11 cellular contexts compared by ENCODE assay signal in genomic region chr13:111031531-111031961, GRCh38.
DNase-seq lines count a peak whose midpoint lies in the region; ATAC-seq and TF ChIP-seq lines count a peak whose summit lies in the region.
"Had no signal": no experiment of that assay in that cellular context is flagged by ENCODE, and none has a peak within 500 bp of the region (broad histone marks: within the 10 kb centered on the region; RNA-seq: fewer than 3 reads in every experiment).

No MANE protein-coding gene starts in this region.

- H4K5ac ChIP-seq in mesendoderm (ENCODE audit: low read length) = no peak overlapping the region

- no peak overlapping the region for H4K8ac ChIP-seq in mesendoderm (ENCODE audit: low read depth, low read length)

- no peak overlapping the region for H3K27ac Mint-ChIP-seq in activated naive CD8-positive, alpha-beta T cell treated with anti-CD3 and anti-CD28 coated beads, Interleukin-2, amount 50 U/mL, for 24 hours
- H3K27ac Mint-ChIP-seq in activated naive CD8-positive, alpha-beta T cell treated with anti-CD3 and anti-CD28 coated beads for 36 hours = no peak overlapping the region
- peak overlapping the region; percentile 69 for H3K27ac Mint-ChIP-seq in chondrocyte (ENCODE audit: unreplicated experiment)
- peak overlapping the region; percentile 90 for H3K27ac Mint-ChIP-seq in stimulated activated effector memory CD8-positive, alpha-beta T cell treated with anti-CD3 and anti-CD28 coated beads, Interleukin-12 subunit alpha, Interleukin-12 subunit beta, amount 100 ng/mL, for 72 hours

- peak; percentile 60 for ATAC-seq in activated naive CD8-positive, alpha-beta T cell treated with anti-CD3 and anti-CD28 coated beads, Interleukin-2, amount 50 U/mL, for 24 hours
- peak; percentile 91 for ATAC-seq in stimulated activated effector memory CD8-positive, alpha-beta T cell treated with anti-CD3 and anti-CD28 coated beads, Interleukin-12 subunit alpha, Interleukin-12 subunit beta, amount 100 ng/mL, for 72 hours

- no peak overlapping the region for H3K4ac ChIP-seq in mesendoderm (ENCODE audit: low read depth, low read length)

- H3K36me3 ChIP-seq in mesendoderm (ENCODE audit: control insufficient read depth, insufficient read depth, low read length) = no peaks in the 10 kb centered on the region

- H3K4me2 ChIP-seq in mesendoderm (ENCODE audit: low read length) = no peak overlapping the region

- H3K18ac ChIP-seq in mesendoderm (ENCODE audit: low read length) = no peak overlapping the region

- WGBS in mesendoderm (ENCODE audit: extremely low coverage, insufficient coverage, low lambda C conversion rate) = no CpG with 5 or more reads among the region's 8 CpGs

- H2BK15ac ChIP-seq in mesendoderm (replicated peaks; ENCODE audit: low read depth) = no peak overlapping the region

- H3K79me2 ChIP-seq in mesendoderm (ENCODE audit: control insufficient read depth, insufficient read depth, low read length) = no peaks in the 10 kb centered on the region

- no peak overlapping the region for H3K23ac ChIP-seq in mesendoderm (ENCODE audit: low read length)

- no peaks in the 10 kb centered on the region for H3K9me3 Mint-ChIP-seq in activated naive CD8-positive, alpha-beta T cell treated with anti-CD3 and anti-CD28 coated beads, Interleukin-2, amount 50 U/mL, for 24 hours
- H3K9me3 Mint-ChIP-seq in activated naive CD8-positive, alpha-beta T cell treated with anti-CD3 and anti-CD28 coated beads for 36 hours = no peaks in the 10 kb centered on the region
- H3K9me3 Mint-ChIP-seq in chondrocyte (ENCODE audit: low read depth) = peaks cover 2% of the 10 kb centered on the region
- no peaks in the 10 kb centered on the region for H3K9me3 Mint-ChIP-seq in stimulated activated effector memory CD8-positive, alpha-beta T cell treated with anti-CD3 and anti-CD28 coated beads, Interleukin-12 subunit alpha, Interleukin-12 subunit beta, amount 100 ng/mL, for 72 hours

- peaks cover 10% of the 10 kb centered on the region for H3K27me3 Mint-ChIP-seq in activated naive CD8-positive, alpha-beta T cell treated with anti-CD3 and anti-CD28 coated beads, Interleukin-2, amount 50 U/mL, for 24 hours
- peaks cover 42% of the 10 kb centered on the region for H3K27me3 Mint-ChIP-seq in activated naive CD8-positive, alpha-beta T cell treated with anti-CD3 and anti-CD28 coated beads for 36 hours
- H3K27me3 Mint-ChIP-seq in chondrocyte (ENCODE audit: low read depth) = peaks cover 2% of the 10 kb centered on the region

- H3K4me1 ChIP-seq in mesendoderm (ENCODE audit: control insufficient read depth, low read depth, low read length) = no peaks in the 10 kb centered on the region

- H2BK5ac ChIP-seq in mesendoderm (ENCODE audit: low read length) = no peak overlapping the region

- no peaks in the 10 kb centered on the region for H3K36me3 Mint-ChIP-seq in activated naive CD8-positive, alpha-beta T cell treated with anti-CD3 and anti-CD28 coated beads, Interleukin-2, amount 50 U/mL, for 24 hours (ENCODE audit: low read depth)
- no peaks in the 10 kb centered on the region for H3K36me3 Mint-ChIP-seq in activated naive CD8-positive, alpha-beta T cell treated with anti-CD3 and anti-CD28 coated beads for 36 hours
- peaks cover 1% of the 10 kb centered on the region for H3K36me3 Mint-ChIP-seq in chondrocyte (ENCODE audit: low read depth)
- H3K36me3 Mint-ChIP-seq in stimulated activated effector memory CD8-positive, alpha-beta T cell treated with anti-CD3 and anti-CD28 coated beads, Interleukin-12 subunit alpha, Interleukin-12 subunit beta, amount 100 ng/mL, for 72 hours = peaks cover 6% of the 10 kb centered on the region

- H3K9ac ChIP-seq in mesendoderm (ENCODE audit: low read length) = no peak overlapping the region

- H3K4me3 ChIP-seq in mesendoderm (ENCODE audit: low read length) = no peak overlapping the region

- no peak overlapping the region for H3K4me3 Mint-ChIP-seq in activated naive CD8-positive, alpha-beta T cell treated with anti-CD3 and anti-CD28 coated beads, Interleukin-2, amount 50 U/mL, for 24 hours
- H3K4me3 Mint-ChIP-seq in activated naive CD8-positive, alpha-beta T cell treated with anti-CD3 and anti-CD28 coated beads for 36 hours = no peak overlapping the region
- no peak overlapping the region for H3K4me3 Mint-ChIP-seq in chondrocyte (ENCODE audit: unreplicated experiment)
- peak overlapping the region; percentile 31 for H3K4me3 Mint-ChIP-seq in stimulated activated effector memory CD8-positive, alpha-beta T cell treated with anti-CD3 and anti-CD28 coated beads, Interleukin-12 subunit alpha, Interleukin-12 subunit beta, amount 100 ng/mL, for 72 hours

- no peak for TF ChIP-seq CTCF in chondrocyte (IDR thresholded peaks at IDR 0.05)

- H2BK120ac ChIP-seq in mesendoderm (ENCODE audit: low read depth, low read length) = no peak overlapping the region

- no peaks in the 10 kb centered on the region for H3K79me1 ChIP-seq in mesendoderm (ENCODE audit: low read length)

- no peaks in the 10 kb centered on the region for H3K27me3 ChIP-seq in mesendoderm (ENCODE audit: insufficient read depth, low read length, poor library complexity)

- H2AK5ac ChIP-seq in mesendoderm (ENCODE audit: low read length) = no peak overlapping the region

- no peaks in the 10 kb centered on the region for H3K4me1 Mint-ChIP-seq in activated naive CD8-positive, alpha-beta T cell treated with anti-CD3 and anti-CD28 coated beads, Interleukin-2, amount 50 U/mL, for 24 hours
- H3K4me1 Mint-ChIP-seq in activated naive CD8-positive, alpha-beta T cell treated with anti-CD3 and anti-CD28 coated beads for 36 hours = no peaks in the 10 kb centered on the region
- H3K4me1 Mint-ChIP-seq in chondrocyte (ENCODE audit: low read depth) = peaks cover 10% of the 10 kb centered on the region
- H3K4me1 Mint-ChIP-seq in stimulated activated effector memory CD8-positive, alpha-beta T cell treated with anti-CD3 and anti-CD28 coated beads, Interleukin-12 subunit alpha, Interleukin-12 subunit beta, amount 100 ng/mL, for 72 hours = peaks cover 8% of the 10 kb centered on the region

- peak; percentile 10 for DNase-seq in activated naive CD8-positive, alpha-beta T cell treated with anti-CD3 and anti-CD28 coated beads, Interleukin-2, amount 50 U/mL, for 24 hours
- no peak for DNase-seq in activated naive CD8-positive, alpha-beta T cell treated with anti-CD3 and anti-CD28 coated beads for 36 hours
- peak; percentile 93 for DNase-seq in RPMI7951 (ENCODE audit: low read depth)
- DNase-seq in chondrocyte (ENCODE audit: low spot score) = no peak
- DNase-seq in stimulated activated effector memory CD8-positive, alpha-beta T cell treated with anti-CD3 and anti-CD28 coated beads, Interleukin-12 subunit alpha, Interleukin-12 subunit beta, amount 100 ng/mL, for 72 hours (ENCODE audit: low spot score in 2 of 2) = peak in 1 of 2 donors; percentile 10
- DNase-seq in NCI-H1105 (lab: John Stamatoyannopoulos, UW) = no peak
- DNase-seq in mesendoderm = no peak
- no peak for DNase-seq in retina
- DNase-seq: NCI-H524 treated with DMSO at 0.1 percent for 48 hours, nucleus accumbens had no signal

- H3K27ac ChIP-seq in mesendoderm (ENCODE audit: low read depth, low read length) = no peak overlapping the region
- H3K27ac ChIP-seq: C4-2B had no signal

- no peak overlapping the region for H3K56ac ChIP-seq in mesendoderm (ENCODE audit: low read length)

Comparison
In these comparisons a context has a peak if more than half of its experiments do, and no peak if none do; other contexts are left out.
1. DNase-seq: peak in activated naive CD8-positive, alpha-beta T cell treated with anti-CD3 and anti-CD28 coated beads, Interleukin-2, amount 50 U/mL, for 24 hours (single experiment) and RPMI7951 (single experiment); none in activated naive CD8-positive, alpha-beta T cell treated with anti-CD3 and anti-CD28 coated beads for 36 hours (single experiment), chondrocyte (single experiment), NCI-H1105 (single experiment), mesendoderm (single experiment) and retina (single experiment).
2. H3K27ac Mint-ChIP-seq: peak in chondrocyte (single experiment) and stimulated activated effector memory CD8-positive, alpha-beta T cell treated with anti-CD3 and anti-CD28 coated beads, Interleukin-12 subunit alpha, Interleukin-12 subunit beta, amount 100 ng/mL, for 72 hours (single experiment); none in activated naive CD8-positive, alpha-beta T cell treated with anti-CD3 and anti-CD28 coated beads, Interleukin-2, amount 50 U/mL, for 24 hours (single experiment) and activated naive CD8-positive, alpha-beta T cell treated with anti-CD3 and anti-CD28 coated beads for 36 hours (single experiment).